ENCODE assay signal across 14 cellular contexts in genomic region chr5:118937393-118938061, GRCh38. TPM values are rescaled to one million over a fixed set of nuclear protein-coding genes. Genes with fewer than 3 reads are reported as not detected.
DNase-seq lines count a peak whose midpoint lies in the region; ATAC-seq lines count a peak whose summit lies in the region.
"Had no signal": no experiment of that assay in that cellular context is flagged by ENCODE, and none has a peak within 500 bp of the region (broad histone marks: within the 10 kb centered on the region; RNA-seq: fewer than 3 reads in every experiment).

No MANE protein-coding gene starts in this region.

- DNase-seq in HT-29 (ENCODE audit: low spot score) (peak; percentile 43), fibroblast of the conjunctiva (ENCODE audit: low read depth) (peak; percentile 8), substantia nigra (lab: John Stamatoyannopoulos, UW) (no peak)
- no peak for DNase-seq in activated naive CD4-positive, alpha-beta T cell (lab: John Stamatoyannopoulos, UW)
- no peak for DNase-seq in activated CD4-positive, alpha-beta T cell treated with anti-CD3 and anti-CD28 coated beads for 48 hours
- DNase-seq: BE2C; NCI-H2171; stimulated activated CD4-positive, alpha-beta T cell treated with anti-CD3 and anti-CD28 coated beads, Interleukin-1b, Interleukin-23, amount 100 ng/mL, for 48 hours had no signal

- ATAC-seq in GM18502 (IDR thresholded peaks at IDR 0.05; ENCODE audit: poor library complexity, unreplicated experiment) (peak; percentile 86), GM21528 (IDR thresholded peaks at IDR 0.05; ENCODE audit: low FRiP score, unreplicated experiment) (peak; percentile 55), GM19455 (IDR thresholded peaks at IDR 0.05; ENCODE audit: unreplicated experiment) (no peak)
- ATAC-seq: Panc1; stimulated activated effector memory CD8-positive, alpha-beta T cell treated with anti-CD3 and anti-CD28 coated beads, Interleukin-12 subunit alpha, Interleukin-12 subunit beta, amount 100 ng/mL, for 72 hours had no signal

- no peak overlapping the region for H3K27ac ChIP-seq in substantia nigra (ENCODE audit: low read depth, low read length, poor library complexity, severe bottlenecking)
- H3K27ac ChIP-seq: coronary artery had no signal

RNA-seq across cellular contexts. Expression of gene DTWD2, which starts 50.8 kb away (rescaled TPM):
- total RNA-seq in HT-29 (2014; rRNA removed; shearing (Covaris generic)): 10.9 and 15.7 TPM in 2 replicates

Comparison
In these comparisons a context has a peak if more than half of its experiments do, and no peak if none do; other contexts are left out.
1. DNase-seq: peak in HT-29 (single experiment) and fibroblast of the conjunctiva (single experiment); none in substantia nigra (0 of 49), activated naive CD4-positive, alpha-beta T cell (0 of 4) and activated CD4-positive, alpha-beta T cell treated with anti-CD3 and anti-CD28 coated beads for 48 hours (single experiment).